16 cellular contexts compared by ENCODE assay signal in genomic region chr20:60060006-60060557, GRCh38.
A peak's percentile ranks its signal among the peaks of the same experiment; 100 is the strongest.
DNase-seq lines count a peak whose midpoint lies in the region; ATAC-seq and TF ChIP-seq lines count a peak whose summit lies in the region.
"Had no signal": no experiment of that assay in that cellular context is flagged by ENCODE, and none has a peak within 500 bp of the region (broad histone marks: within the 10 kb centered on the region; RNA-seq: fewer than 3 reads in every experiment).

No MANE protein-coding gene starts in this region.

- intact Hi-C loops in left colon (cut with DNase I, micrococcal nuclease): no loop called here

- peak overlapping the region in 7 of 10 experiments; percentile 5 to 55 (median 18); a peak in 8 of 20 replicates for H3K4me3 ChIP-seq in BLaER1 treated with 17β-estradiol and CSF1 and Interleukin-3, amounts not matched to agents 10 nM and 100 nM
- H3K4me3 ChIP-seq in skeletal muscle tissue (ENCODE audit: low read length in 3 of 3): no peak overlapping the region
- no peak overlapping the region for H3K4me3 ChIP-seq in gastroesophageal sphincter
- H3K4me3 ChIP-seq: HAP-1 had no signal

- no peaks in the 10 kb centered on the region for H3K27me3 ChIP-seq in BLaER1 treated with 17β-estradiol and CSF1 and Interleukin-3, amounts not matched to agents 10 nM and 100 nM
- no peaks in the 10 kb centered on the region for H3K27me3 ChIP-seq in skeletal muscle tissue (ENCODE audit: control insufficient read depth in 3 of 3, insufficient read depth in 3 of 3, low read length in 3 of 3)
- H3K27me3 ChIP-seq in gastroesophageal sphincter: peaks cover 8% of the 10 kb centered on the region

- peak overlapping the region; percentile 18 to 82 (median 57); a peak in 17 of 22 replicates for H3K27ac ChIP-seq in BLaER1 treated with 17β-estradiol and CSF1 and Interleukin-3, amounts not matched to agents 10 nM and 100 nM
- H3K27ac ChIP-seq in skeletal muscle tissue (ENCODE audit: low read depth, low read length) (peak overlapping the region; percentile 26), gastroesophageal sphincter (no peak overlapping the region)

- TF ChIP-seq EP300 in gastroesophageal sphincter (IDR thresholded peaks at IDR 0.05): no peak

- peaks cover 0 to 32% (median 18%) of the 10 kb centered on the region in 11 experiments; a peak in 20 of 22 replicates for H3K9me3 ChIP-seq in BLaER1 treated with 17β-estradiol and CSF1 and Interleukin-3, amounts not matched to agents 10 nM and 100 nM (replicated peaks in 1 of 11)
- no peaks in the 10 kb centered on the region for H3K9me3 ChIP-seq in skeletal muscle tissue (ENCODE audit: control insufficient read depth in 3 of 3, low read length in 3 of 3)
- no peaks in the 10 kb centered on the region for H3K9me3 ChIP-seq in gastroesophageal sphincter
- H3K9me3 ChIP-seq: HAP-1 had no signal

- DNase-seq in MV-4-11 (lab: John Stamatoyannopoulos, UW) (peak; percentile 19), islet precursor cell (peak; percentile 42), left colon (no peak)
- DNase-seq: CD4-positive, alpha-beta T cell; DMS79 treated with DMSO at 0.1 percent for 48 hours; IMR-90; Kasumi-1; NCI-H1436; NCI-H2029 treated with DMSO at 0.1 percent for 48 hours; NCI-H748 treated with DMSO at 0.1 percent for 48 hours; OCI-M1 had no signal

- H3K4me1 ChIP-seq in BLaER1 treated with 17β-estradiol and CSF1 and Interleukin-3, amounts not matched to agents 10 nM and 100 nM: peaks cover 67 to 91% (median 84%) of the 10 kb centered on the region in 10 experiments
- H3K4me1 ChIP-seq in skeletal muscle tissue (ENCODE audit: control insufficient read depth in 3 of 3, insufficient read depth in 3 of 3, low read length in 3 of 3) (peaks cover 64 to 78% (median 68%) of the 10 kb centered on the region in 3 donors), gastroesophageal sphincter (peaks cover 0 to 34% (median 3%) of the 10 kb centered on the region in 3 donors)
- H3K4me1 ChIP-seq: HAP-1 had no signal

- WGBS in gastroesophageal sphincter (ENCODE audit: low coverage in 1 of 2), 2 donors: 100% methylated on average over 1 of the region's 13 CpGs; no CpG with 5 or more reads in 1 of the 2 donors

- no peak for TF ChIP-seq POLR2A in gastroesophageal sphincter (IDR thresholded peaks at IDR 0.05)

- peaks cover 0 to 68% (median 55%) of the 10 kb centered on the region in 11 experiments; a peak in 16 of 22 replicates for H4K20me1 ChIP-seq in BLaER1 treated with 17β-estradiol and CSF1 and Interleukin-3, amounts not matched to agents 10 nM and 100 nM

- peak overlapping the region; percentile 80 to 100 (median 95) for H3K4me2 ChIP-seq in BLaER1 treated with 17β-estradiol and CSF1 and Interleukin-3, amounts not matched to agents 10 nM and 100 nM

- no peak for ATAC-seq in left colon
- no peak for ATAC-seq in HG03342 (IDR thresholded peaks at IDR 0.05; ENCODE audit: unreplicated experiment)
- ATAC-seq in gastroesophageal sphincter: no peak

- peaks cover 10 to 74% (median 51%) of the 10 kb centered on the region in 11 experiments; a peak in 19 of 22 replicates for H3K36me3 ChIP-seq in BLaER1 treated with 17β-estradiol and CSF1 and Interleukin-3, amounts not matched to agents 10 nM and 100 nM
- H3K36me3 ChIP-seq in skeletal muscle tissue (ENCODE audit: control insufficient read depth in 3 of 3, insufficient read depth in 3 of 3, low read length in 3 of 3): no peaks in the 10 kb centered on the region
- no peaks in the 10 kb centered on the region for H3K36me3 ChIP-seq in gastroesophageal sphincter
- H3K36me3 ChIP-seq: HAP-1 had no signal

- peak overlapping the region; percentile 19 to 67 (median 40); a peak in 16 of 22 replicates for H3K9ac ChIP-seq in BLaER1 treated with 17β-estradiol and CSF1 and Interleukin-3, amounts not matched to agents 10 nM and 100 nM
- no peak overlapping the region for H3K9ac ChIP-seq in skeletal muscle tissue (ENCODE audit: low read depth in 1 of 3, low read length in 3 of 3)

- TF ChIP-seq CTCF in gastroesophageal sphincter (IDR thresholded peaks at IDR 0.05): no peak

Comparison
In these comparisons a context has a peak if more than half of its experiments do, and no peak if none do; other contexts are left out.
1. H3K27ac ChIP-seq: peak in BLaER1 treated with 17β-estradiol and CSF1 and Interleukin-3, amounts not matched to agents 10 nM and 100 nM (11 of 11) and skeletal muscle tissue (single experiment); none in gastroesophageal sphincter (0 of 4).
2. H3K4me3 ChIP-seq: peak in BLaER1 treated with 17β-estradiol and CSF1 and Interleukin-3, amounts not matched to agents 10 nM and 100 nM (7 of 10); none in skeletal muscle tissue (0 of 3) and gastroesophageal sphincter (0 of 2).
3. H3K9ac ChIP-seq: peak in BLaER1 treated with 17β-estradiol and CSF1 and Interleukin-3, amounts not matched to agents 10 nM and 100 nM (11 of 11); none in skeletal muscle tissue (0 of 3).
4. DNase-seq: peak in MV-4-11 (single experiment) and islet precursor cell (single experiment); none in left colon (0 of 2).